In genomic region chr5:178256746-178257145, GRCh38 we compare ENCODE assay signal across 19 cellular contexts. TPM values are rescaled to one million over a fixed set of nuclear protein-coding genes. Genes with fewer than 3 reads are reported as not detected.
DNase-seq lines count a peak whose midpoint lies in the region; ATAC-seq and FAIRE-seq lines count a peak whose summit lies in the region.
"Had no signal": no experiment of that assay in that cellular context is flagged by ENCODE, and none has a peak within 500 bp of the region (broad histone marks: within the 10 kb centered on the region; RNA-seq: fewer than 3 reads in every experiment).

No MANE protein-coding gene starts in this region.

- H2BK5ac ChIP-seq in neuronal stem cell (ENCODE audit: low read length), result peak overlapping the region; percentile 88

- H3K14ac ChIP-seq in neuronal stem cell (ENCODE audit: low read length), result peak overlapping the region; percentile 78

- H3K4me1 ChIP-seq in neuronal stem cell (ENCODE audit: control insufficient read depth in 2 of 2, insufficient read depth in 1 of 2, low read depth in 1 of 2, low read length in 2 of 2), result peaks cover 5 to 6% of the 10 kb centered on the region in 2 donors
- H3K4me1 ChIP-seq in small intestine (ENCODE audit: control insufficient read depth in 2 of 2, insufficient read depth in 1 of 2, low read depth in 1 of 2, low read length in 1 of 2), result no peaks in the 10 kb centered on the region

- H3K9me3 Mint-ChIP-seq in stimulated activated naive CD8-positive, alpha-beta T cell treated with anti-CD3 and anti-CD28 coated beads, Interleukin-15, amount 100 ng/mL, for 72 hours, result no peaks in the 10 kb centered on the region
- H3K9me3 Mint-ChIP-seq in dendritic cell treated with granulocyte-macrophage colony-stimulating factor and Interleukin-4, amounts not matched to agents 40 ng/mL and 50 ng/mL, for 4 days, result no peaks in the 10 kb centered on the region
- H3K9me3 Mint-ChIP-seq: HFFc6 had no signal

- H3K27ac Mint-ChIP-seq in stimulated activated naive CD8-positive, alpha-beta T cell treated with anti-CD3 and anti-CD28 coated beads, Interleukin-15, amount 100 ng/mL, for 72 hours, result peak overlapping the region in 1 of 2 donors; percentile 81
- H3K27ac Mint-ChIP-seq in dendritic cell treated with granulocyte-macrophage colony-stimulating factor and Interleukin-4, amounts not matched to agents 40 ng/mL and 50 ng/mL, for 4 days, result peak overlapping the region; percentile 25
- H3K27ac Mint-ChIP-seq: CD4-positive, alpha-beta memory T cell; HFFc6 had no signal

- peak; percentile 37 for ATAC-seq in stimulated activated naive CD8-positive, alpha-beta T cell treated with anti-CD3 and anti-CD28 coated beads, Interleukin-15, amount 100 ng/mL, for 72 hours
- ATAC-seq in stimulated activated naive CD8-positive, alpha-beta T cell treated with anti-CD3 and anti-CD28 coated beads, Interleukin-15, Interleukin-2, amounts not matched to agents 100 U/mL and 50 U/mL, for 24 hours, result no peak

- intact Hi-C loops in dendritic cell treated with granulocyte-macrophage colony-stimulating factor and Interleukin-4, amounts not matched to agents 40 ng/mL and 50 ng/mL, for 4 days (cut with micrococcal nuclease), result no loop called here

- H2BK120ac ChIP-seq in neuronal stem cell (ENCODE audit: low read depth, low read length), result no peak overlapping the region

- H3K36me3 ChIP-seq in neuronal stem cell (replicated peaks in 1 of 2; ENCODE audit: control insufficient read depth in 2 of 2, insufficient read depth in 2 of 2, low read length in 2 of 2) (no peaks in the 10 kb centered on the region), small intestine (ENCODE audit: control insufficient read depth in 2 of 2, insufficient read depth in 2 of 2, low read length in 2 of 2) (no peaks in the 10 kb centered on the region)

- H2BK15ac ChIP-seq in neuronal stem cell (ENCODE audit: low read length), result peak overlapping the region; percentile 55

- no peak overlapping the region for H3K27ac ChIP-seq in neuronal stem cell (replicated peaks; ENCODE audit: low read length)
- H3K27ac ChIP-seq in small intestine (ENCODE audit: low read depth in 1 of 2, low read length in 1 of 2), result no peak overlapping the region
- H3K27ac ChIP-seq: C4-2B had no signal

- no peaks in the 10 kb centered on the region for H3K36me3 Mint-ChIP-seq in dendritic cell treated with granulocyte-macrophage colony-stimulating factor and Interleukin-4, amounts not matched to agents 40 ng/mL and 50 ng/mL, for 4 days (ENCODE audit: low read depth)
- H3K36me3 Mint-ChIP-seq: CD4-positive, alpha-beta memory T cell had no signal

- H3K4me2 ChIP-seq in neuronal stem cell (ENCODE audit: insufficient read depth, low read length, poor library complexity, severe bottlenecking), result no peak overlapping the region

- no peak overlapping the region for H3K4me3 Mint-ChIP-seq in stimulated activated naive CD8-positive, alpha-beta T cell treated with anti-CD3 and anti-CD28 coated beads, Interleukin-15, amount 100 ng/mL, for 72 hours
- H3K4me3 Mint-ChIP-seq in dendritic cell treated with granulocyte-macrophage colony-stimulating factor and Interleukin-4, amounts not matched to agents 40 ng/mL and 50 ng/mL, for 4 days, result no peak overlapping the region
- H3K4me3 Mint-ChIP-seq: CD4-positive, alpha-beta memory T cell; HFFc6 had no signal

- peak overlapping the region; percentile 23 for H4K8ac ChIP-seq in neuronal stem cell (ENCODE audit: low read depth, low read length)

- no peak overlapping the region for H4K91ac ChIP-seq in neuronal stem cell (ENCODE audit: low read depth, low read length, poor library complexity)

- peak overlapping the region; percentile 52 for H3K23ac ChIP-seq in neuronal stem cell (ENCODE audit: low read depth, low read length, poor library complexity)

- H3K27me3 Mint-ChIP-seq in stimulated activated naive CD8-positive, alpha-beta T cell treated with anti-CD3 and anti-CD28 coated beads, Interleukin-15, amount 100 ng/mL, for 72 hours, result no peaks in the 10 kb centered on the region
- H3K27me3 Mint-ChIP-seq in dendritic cell treated with granulocyte-macrophage colony-stimulating factor and Interleukin-4, amounts not matched to agents 40 ng/mL and 50 ng/mL, for 4 days, result no peaks in the 10 kb centered on the region
- H3K27me3 Mint-ChIP-seq: CD4-positive, alpha-beta memory T cell had no signal

- H3K4me3 ChIP-seq in neuronal stem cell (ENCODE audit: low read length in 2 of 2), result no peak overlapping the region
- H3K4me3 ChIP-seq in small intestine (ENCODE audit: low read depth in 1 of 2, low read length in 2 of 2), result no peak overlapping the region

- no peak overlapping the region for H2AFZ ChIP-seq in neuronal stem cell (ENCODE audit: low read length)

- H3K27me3 ChIP-seq in neuronal stem cell (ENCODE audit: control insufficient read depth in 3 of 3, insufficient read depth in 3 of 3, low read depth in 1 of 3, low read length in 3 of 3) (no peaks in the 10 kb centered on the region), small intestine (ENCODE audit: control insufficient read depth in 2 of 2, insufficient read depth in 2 of 2, low read length in 2 of 2) (no peaks in the 10 kb centered on the region)

- H3K9me3 ChIP-seq in neuronal stem cell (replicated peaks in 1 of 2; ENCODE audit: control insufficient read depth in 2 of 2, insufficient read depth in 1 of 2, low read depth in 1 of 2, low read length in 2 of 2), result no peaks in the 10 kb centered on the region
- H3K9me3 ChIP-seq in small intestine (ENCODE audit: control insufficient read depth, low read depth), result no peaks in the 10 kb centered on the region

- peak overlapping the region; percentile 6 for H2BK12ac ChIP-seq in neuronal stem cell (ENCODE audit: low read length)

- no peaks in the 10 kb centered on the region for H3K79me1 ChIP-seq in neuronal stem cell (ENCODE audit: low read depth, low read length)

- peak overlapping the region; percentile 96 for H2AK5ac ChIP-seq in neuronal stem cell (ENCODE audit: low read depth, low read length)

- H3K9ac ChIP-seq in neuronal stem cell (ENCODE audit: low read depth, low read length, poor library complexity), result no peak overlapping the region

- FAIRE-seq in small intestine (lab: Jason Lieb, UNC), result no peak
- FAIRE-seq: G401.6, GM12891, GM19239 had no signal

- peaks cover 20% of the 10 kb centered on the region for H3K4me1 Mint-ChIP-seq in stimulated activated naive CD8-positive, alpha-beta T cell treated with anti-CD3 and anti-CD28 coated beads, Interleukin-15, amount 100 ng/mL, for 72 hours
- H3K4me1 Mint-ChIP-seq in dendritic cell treated with granulocyte-macrophage colony-stimulating factor and Interleukin-4, amounts not matched to agents 40 ng/mL and 50 ng/mL, for 4 days (ENCODE audit: low read depth), result no peaks in the 10 kb centered on the region
- H3K4me1 Mint-ChIP-seq: CD4-positive, alpha-beta memory T cell had no signal

- peak overlapping the region; percentile 67 for H3K18ac ChIP-seq in neuronal stem cell (ENCODE audit: low read length)

- WGBS in neuronal stem cell (ENCODE audit: extremely low coverage in 2 of 2, insufficient read length in 2 of 2, insufficient replicate concordance in 1 of 2), 2 donors, result no CpG with 5 or more reads among the region's 19 CpGs
- 71 to 82% (median 75%) methylated on average over 19 of the region's 19 CpGs for WGBS in small intestine, 3 donors

- no peak for DNase-seq in stimulated activated naive CD8-positive, alpha-beta T cell treated with anti-CD3 and anti-CD28 coated beads, Interleukin-15, amount 100 ng/mL, for 72 hours
- no peak for DNase-seq in stimulated activated naive CD8-positive, alpha-beta T cell treated with anti-CD3 and anti-CD28 coated beads, Interleukin-15, Interleukin-2, amounts not matched to agents 100 U/mL and 50 U/mL, for 24 hours
- DNase-seq in neuronal stem cell (ENCODE audit: low spot score) (no peak), NCI-H526 (lab: John Stamatoyannopoulos, UW) (no peak), kidney tubule cell (ENCODE audit: low spot score) (no peak), small intestine (no peak)
- DNase-seq: ACHN; CD4-positive, alpha-beta memory T cell; DMS79; EL; HCEC 1CT; HFFc6; IMR-90; KG1 had no signal

- no peak overlapping the region for H3K4ac ChIP-seq in neuronal stem cell (ENCODE audit: low read length)

RNA-seq across cellular contexts. Expression of gene PHYKPL, which starts 24.1 kb away (rescaled TPM):
- polyA plus RNA-seq in neuronal stem cell (2013, experiment 1 of 2), result 13.6 TPM
- polyA plus RNA-seq in neuronal stem cell (2013, experiment 2 of 2), result 13.2 TPM
- 100 to 1,000 TPM in 2 of 3 donors, 10 to 100 TPM in 1; 57.7 to 145 (median 115) TPM for polyA plus RNA-seq in small intestine

RNA-seq across cellular contexts. Expression of gene HNRNPAB, which starts 52.4 kb away (rescaled TPM):
- polyA plus RNA-seq in neuronal stem cell (2013, experiment 1 of 2), result 252 TPM
- polyA plus RNA-seq in neuronal stem cell (2013, experiment 2 of 2), result 248 TPM
- polyA plus RNA-seq in small intestine, result 100 to 1,000 TPM; 147 to 176 (median 172) TPM
